In the genomic region with DNA sequence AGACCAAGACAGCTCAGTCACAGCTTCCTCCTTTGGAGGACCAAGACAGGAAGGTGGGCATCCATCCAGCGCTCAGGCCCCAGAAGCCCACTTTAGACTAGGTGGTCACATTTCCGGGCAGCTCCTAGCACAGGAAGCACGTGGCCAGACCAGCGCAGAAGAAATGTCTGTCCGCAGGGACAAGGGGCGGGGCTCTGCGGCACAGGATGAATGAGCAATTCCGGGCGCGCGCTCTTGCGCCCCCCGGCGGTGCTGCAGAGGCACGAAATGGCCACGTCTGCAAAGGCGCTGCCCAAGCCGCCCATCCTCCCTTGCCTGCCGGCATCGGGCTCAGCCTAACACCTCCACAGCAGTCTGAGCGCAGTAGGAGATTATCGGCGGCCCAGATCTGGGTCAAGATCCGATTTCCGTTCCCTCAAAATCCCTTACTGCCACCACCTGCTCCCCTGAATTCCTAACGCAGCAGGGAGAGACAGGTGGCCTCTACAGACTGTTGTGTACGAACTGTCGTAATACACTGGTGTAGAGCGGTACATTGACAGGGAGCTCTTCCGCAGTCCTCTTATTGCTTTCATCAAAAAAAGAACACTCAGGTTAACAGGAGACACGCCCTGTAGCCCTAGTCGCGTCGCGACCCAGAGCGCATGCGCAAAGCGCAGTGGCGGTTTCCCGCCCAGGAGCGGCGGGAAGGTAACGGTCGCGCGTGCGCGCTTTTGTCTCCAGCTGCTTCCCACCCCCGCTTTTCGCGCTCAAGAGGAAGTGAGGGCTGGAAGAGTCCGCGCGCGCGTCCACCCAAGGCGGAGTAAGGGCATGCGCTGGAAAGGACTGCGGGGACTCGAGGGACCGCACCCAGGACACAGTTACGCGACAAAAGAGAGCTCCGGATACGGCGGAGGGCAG, we compare ENCODE assay signal across 9 cellular contexts. TPM values are rescaled to one million over a fixed set of nuclear protein-coding genes. Genes with fewer than 3 reads are reported as not detected.
DNase-seq lines count a peak whose midpoint lies in the region; ATAC-seq, FAIRE-seq and TF ChIP-seq lines count a peak whose summit lies in the region.
"Had no signal": no experiment of that assay in that cellular context is flagged by ENCODE, and none has a peak within 500 bp of the region (broad histone marks: within the 10 kb centered on the region; RNA-seq: fewer than 3 reads in every experiment).

No MANE protein-coding gene starts in this region.

- peaks cover 19% of the 10 kb centered on the region for H3K36me3 ChIP-seq in BJ (ENCODE audit: control insufficient read depth, insufficient read depth, low read length)

- no peaks in the 10 kb centered on the region for H3K9me3 Mint-ChIP-seq in activated CD4-positive, alpha-beta T cell treated with anti-CD3 and anti-CD28 coated beads for 36 hours (ENCODE audit: low read depth)
- H3K9me3 Mint-ChIP-seq in chondrocyte (ENCODE audit: low read depth): no peaks in the 10 kb centered on the region

- peak; percentile 61 for ATAC-seq in HG03439 (IDR thresholded peaks at IDR 0.05; ENCODE audit: unreplicated experiment)
- peak; percentile 58 for ATAC-seq in activated CD4-positive, alpha-beta T cell treated with anti-CD3 and anti-CD28 coated beads for 36 hours

- no peaks in the 10 kb centered on the region for H3K27me3 Mint-ChIP-seq in activated CD4-positive, alpha-beta T cell treated with anti-CD3 and anti-CD28 coated beads for 36 hours
- no peaks in the 10 kb centered on the region for H3K27me3 Mint-ChIP-seq in chondrocyte (ENCODE audit: low read depth)

- H3K4me3 ChIP-seq in BJ (ENCODE audit: low read depth, low read length): peak overlapping the region; percentile 100

- CTCF ChIA-PET in BJ (lab: Yijun Ruan, JAX): interaction anchor here (0.6 to 4.6 kb wide), 45 partner anchors 9 to 350 kb away, joined by 3 to 31 read pairs (median 4); a partner anchor contains a TSS
- CTCF ChIA-PET in activated CD4-positive, alpha-beta T cell treated with anti-CD3 and anti-CD28 coated beads for 36 hours (lab: Charles Lee): interaction anchor here (0.5 to 3.0 kb wide), 25 partner anchors 9 to 192 kb away, joined by 3 to 20 read pairs (median 4); a partner anchor contains a TSS

- intact Hi-C loops in activated CD4-positive, alpha-beta T cell treated with anti-CD3 and anti-CD28 coated beads for 36 hours (cut with DNase I, micrococcal nuclease): loop anchor here (1.0 to 10.0 kb wide), 22 partner anchors 19 to 933 kb away; a partner anchor contains a TSS

- H3K27ac ChIP-seq in layer of hippocampus (ENCODE audit: low read depth, low read length): peak overlapping the region; percentile 99

- no peaks in the 10 kb centered on the region for H3K27me3 ChIP-seq in BJ (ENCODE audit: control insufficient read depth, insufficient read depth, low read length)
- H3K27me3 ChIP-seq in layer of hippocampus (ENCODE audit: control insufficient read depth, insufficient read depth, low read length): no peaks in the 10 kb centered on the region

- peaks cover 44% of the 10 kb centered on the region for H3K4me1 Mint-ChIP-seq in activated CD4-positive, alpha-beta T cell treated with anti-CD3 and anti-CD28 coated beads for 36 hours
- H3K4me1 Mint-ChIP-seq in chondrocyte (ENCODE audit: low read depth): peaks cover 43% of the 10 kb centered on the region

- H3K27ac Mint-ChIP-seq in activated CD4-positive, alpha-beta T cell treated with anti-CD3 and anti-CD28 coated beads for 36 hours: peak overlapping the region; percentile 97
- H3K27ac Mint-ChIP-seq in chondrocyte (ENCODE audit: unreplicated experiment): peak overlapping the region; percentile 99

- TF ChIP-seq CTCF in BJ (IDR thresholded peaks at IDR 0.05; ENCODE audit: insufficient read depth, low read depth, low read length) (peak; percentile 96), chondrocyte (IDR thresholded peaks at IDR 0.05) (peak; percentile 95)

- peak overlapping the region; percentile 99 for H3K4me3 Mint-ChIP-seq in activated CD4-positive, alpha-beta T cell treated with anti-CD3 and anti-CD28 coated beads for 36 hours
- H3K4me3 Mint-ChIP-seq in chondrocyte (ENCODE audit: unreplicated experiment): peak overlapping the region; percentile 93

- DNase-seq in BJ (ENCODE audit: low read depth): peak; percentile 70
- peak; percentile 76 for DNase-seq in GM19239 (ENCODE audit: insufficient read length, low spot score)
- DNase-seq in NCI-H510A treated with DMSO at 0.1 percent for 48 hours (lab: John Stamatoyannopoulos, UW): peak; percentile 88
- DNase-seq in activated CD4-positive, alpha-beta T cell treated with anti-CD3 and anti-CD28 coated beads for 36 hours: peak; percentile 96
- peak; percentile 97 for DNase-seq in chondrocyte (ENCODE audit: low spot score)
- peak; percentile 81 to 84 for DNase-seq in stimulated activated CD4-positive, alpha-beta T cell treated with anti-CD3 and anti-CD28 coated beads, Interleukin-1b, Interleukin-23, amount 100 ng/mL, for 1 hour (ENCODE audit: low read depth in 2 of 2)

- peaks cover 40% of the 10 kb centered on the region for H3K36me3 Mint-ChIP-seq in activated CD4-positive, alpha-beta T cell treated with anti-CD3 and anti-CD28 coated beads for 36 hours (ENCODE audit: low read depth)
- H3K36me3 Mint-ChIP-seq in chondrocyte (ENCODE audit: low read depth): peaks cover 36% of the 10 kb centered on the region

- FAIRE-seq in GM19239 (lab: Jason Lieb, UNC): peak; percentile 63
- FAIRE-seq: endometrium had no signal

- POLR2A ChIA-PET in BJ (lab: Charles Lee): interaction anchor here (0.5 to 2.6 kb wide), 13 partner anchors 20 to 382 kb away, joined by 3 to 24 read pairs (median 5); a partner anchor contains a TSS
- POLR2A ChIA-PET in activated CD4-positive, alpha-beta T cell treated with anti-CD3 and anti-CD28 coated beads for 36 hours (lab: Charles Lee): interaction anchor here (0.6 to 4.2 kb wide), 26 partner anchors 13 to 597 kb away, joined by 3 to 47 read pairs (median 5); a partner anchor contains a TSS

RNA-seq across cellular contexts. Expression of a gene that starts 0.8 kb away (rescaled TPM):
- 2,513 and 3,601 TPM in 2 replicates for polyA plus RNA-seq in BJ (2011; rRNA removed)
- polyA minus RNA-seq in BJ (2011; rRNA and poly(A)+ RNA removed): 1,200 and 2,134 TPM in 2 replicates
- total RNA-seq in activated CD4-positive, alpha-beta T cell treated with anti-CD3 and anti-CD28 coated beads for 36 hours: 1,000 to 10,000 TPM; 2,393 to 2,425 TPM
- 544 to 857 TPM (median 551 TPM) in 3 replicates for total RNA-seq in chondrocyte

RNA-seq across cellular contexts. Expression of a gene that starts 19.8 kb away (rescaled TPM):
- 37.2 and 63.1 TPM in 2 replicates for polyA plus RNA-seq in BJ (2011; rRNA removed)
- 51.2 and 61.6 TPM in 2 replicates for polyA minus RNA-seq in BJ (2011; rRNA and poly(A)+ RNA removed)
- total RNA-seq in activated CD4-positive, alpha-beta T cell treated with anti-CD3 and anti-CD28 coated beads for 36 hours: 10 to 100 TPM; 45.0 to 48.0 TPM
- 37.0 to 47.3 TPM (median 46.9 TPM) in 3 replicates for total RNA-seq in chondrocyte

RNA-seq across cellular contexts. Expression of a gene that starts 35.8 kb away (rescaled TPM):
- not detected in 2 replicates for polyA plus RNA-seq in BJ (2011; rRNA removed)
- polyA minus RNA-seq in BJ (2011; rRNA and poly(A)+ RNA removed): 0.21 TPM in 1 of 2 replicates, not detected in the other
- total RNA-seq in activated CD4-positive, alpha-beta T cell treated with anti-CD3 and anti-CD28 coated beads for 36 hours: not detected
- 0.07 TPM in 1 of 3 replicates, not detected in the others for total RNA-seq in chondrocyte

RNA-seq across cellular contexts. Expression of a gene that starts 58.5 kb away (rescaled TPM):
- polyA plus RNA-seq in BJ (2011; rRNA removed): 616 and 820 TPM in 2 replicates
- 327 and 570 TPM in 2 replicates for polyA minus RNA-seq in BJ (2011; rRNA and poly(A)+ RNA removed)
- total RNA-seq in activated CD4-positive, alpha-beta T cell treated with anti-CD3 and anti-CD28 coated beads for 36 hours: 10 to 100 TPM; 75.7 to 98.5 TPM
- total RNA-seq in chondrocyte: 431 to 551 TPM (median 437 TPM) in 3 replicates

Comparison
In these comparisons a context has a peak if more than half of its experiments do, and no peak if none do; other contexts are left out.
1. Peak in every context shown above with its lines: DNase-seq, ATAC-seq, H3K4me3 ChIP-seq and H3K27ac ChIP-seq.